In genomic region chr11:69442012-69442806, GRCh38 we compare ENCODE assay signal across 1 cellular context.
TF ChIP-seq lines count a peak whose summit lies in the region.

No MANE protein-coding gene starts in this region.

TF ChIP-seq in HepG2, 621 proteins besides CTCF, POLR2A, EP300 and RAD21:
- 0 out of 2 replicates have a peak, but pooled peaks have one; percentile 6 for TF ChIP-seq ZMYM3 (CRISPR knock-in tag; IDR thresholded peaks at IDR 0.05)
- TF ChIP-seq SMARCE1 (IDR thresholded peaks at IDR 0.05; ENCODE audit: borderline replicate concordance): no peak
- no peak for TF ChIP-seq E2F5 (CRISPR knock-in tag; conservative IDR thresholded peaks at IDR 0.05)
- no peak for TF ChIP-seq ZNF609 (CRISPR knock-in tag; IDR thresholded peaks at IDR 0.05; ENCODE audit: borderline replicate concordance)
- no peak for TF ChIP-seq CAMTA2 (CRISPR knock-in tag; IDR thresholded peaks at IDR 0.05; ENCODE audit: borderline replicate concordance)
- no peak for TF ChIP-seq KDM5A (IDR thresholded peaks at IDR 0.05; ENCODE audit: borderline replicate concordance, low read length)
- 0 out of 2 replicates have a peak, but pooled peaks have one; percentile 28 for TF ChIP-seq KDM1A (CRISPR knock-in tag; IDR thresholded peaks at IDR 0.05)
- peak; percentile 35; the same call in 1 of the 2 replicates for TF ChIP-seq SP4 (CRISPR knock-in tag; IDR thresholded peaks at IDR 0.05)
- TF ChIP-seq MATR3 (CRISPR knock-in tag; IDR thresholded peaks at IDR 0.05): no peak
- no peak for TF ChIP-seq BCL6 (CRISPR knock-in tag; IDR thresholded peaks at IDR 0.05)
- no peak for TF ChIP-seq ZBTB8A (CRISPR knock-in tag; IDR thresholded peaks at IDR 0.05; ENCODE audit: borderline replicate concordance, low read depth)
- TF ChIP-seq NCOA2 (CRISPR knock-in tag; IDR thresholded peaks at IDR 0.05): no peak
- no peak for TF ChIP-seq MAX (IDR thresholded peaks at IDR 0.05)
- TF ChIP-seq ZNF891 (CRISPR knock-in tag; IDR thresholded peaks at IDR 0.05): 0 out of 2 replicates have a peak, but pooled peaks have one; percentile 5
- peak; percentile 88 for TF ChIP-seq ZNF629 (CRISPR knock-in tag; conservative IDR thresholded peaks at IDR 0.05)
- TF ChIP-seq ZNF737 (CRISPR knock-in tag; IDR thresholded peaks at IDR 0.05; ENCODE audit: borderline replicate concordance): no peak
- TF ChIP-seq ZFY (CRISPR knock-in tag; IDR thresholded peaks at IDR 0.05): no peak
